ENCODE assay signal across 9 cellular contexts in the genomic region with DNA sequence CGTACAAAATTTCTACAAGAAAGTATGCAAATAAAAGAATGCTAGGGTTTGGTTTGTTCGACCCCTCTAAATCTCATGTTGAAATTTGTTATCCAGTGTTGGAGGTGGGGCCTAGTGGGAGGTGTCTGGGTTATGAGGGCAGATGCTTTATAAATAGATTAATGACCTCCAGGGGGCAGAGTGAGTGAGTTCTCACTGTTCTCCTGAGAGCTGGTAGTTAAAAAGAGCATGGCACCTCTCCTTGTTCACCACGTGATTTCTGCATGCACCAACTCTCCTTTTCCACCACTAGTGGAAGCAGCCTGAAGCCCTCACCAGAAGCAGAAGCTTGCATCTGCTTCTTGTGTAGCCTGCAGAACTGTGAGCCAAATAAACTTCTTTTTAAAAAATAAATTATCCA. TPM values are rescaled to one million over a fixed set of nuclear protein-coding genes. Genes with fewer than 3 reads are reported as not detected.
DNase-seq lines count a peak whose midpoint lies in the region; ATAC-seq and FAIRE-seq lines count a peak whose summit lies in the region.
"Had no signal": no experiment of that assay in that cellular context is flagged by ENCODE, and none has a peak within 500 bp of the region (broad histone marks: within the 10 kb centered on the region; RNA-seq: fewer than 3 reads in every experiment).

No MANE protein-coding gene starts in this region.

- no peaks in the 10 kb centered on the region for H3K27me3 Mint-ChIP-seq in activated naive CD4-positive, alpha-beta T cell treated with anti-CD3 and anti-CD28 coated beads, Interleukin-2, amount 10 ng/mL, durations not matched to agents 7 days and 5 days

- no peaks in the 10 kb centered on the region for H3K4me1 Mint-ChIP-seq in activated naive CD4-positive, alpha-beta T cell treated with anti-CD3 and anti-CD28 coated beads, Interleukin-2, amount 10 ng/mL, durations not matched to agents 7 days and 5 days

- FAIRE-seq in RCC 7860 (lab: Jason Lieb, UNC), result no peak

- no peaks in the 10 kb centered on the region for H3K36me3 Mint-ChIP-seq in activated naive CD4-positive, alpha-beta T cell treated with anti-CD3 and anti-CD28 coated beads, Interleukin-2, amount 10 ng/mL, durations not matched to agents 7 days and 5 days

- CTCF ChIA-PET in activated naive CD4-positive, alpha-beta T cell treated with anti-CD3 and anti-CD28 coated beads, Interleukin-2, amount 10 ng/mL, durations not matched to agents 7 days and 5 days (lab: Charles Lee), result interaction anchor here (0.6 kb wide), 1 partner anchor 741 kb away, joined by 3 read pairs; no protein-coding TSS in a partner anchor

- no peak overlapping the region for H3K4me3 Mint-ChIP-seq in activated naive CD4-positive, alpha-beta T cell treated with anti-CD3 and anti-CD28 coated beads, Interleukin-2, amount 10 ng/mL, durations not matched to agents 7 days and 5 days

- no peak overlapping the region for H3K27ac Mint-ChIP-seq in activated naive CD4-positive, alpha-beta T cell treated with anti-CD3 and anti-CD28 coated beads, Interleukin-2, amount 10 ng/mL, durations not matched to agents 7 days and 5 days

- in situ Hi-C loops in G401 (cut with HindIII; ENCODE audit: low sequenced_read_pairs), result no loop called here

- H3K9me3 Mint-ChIP-seq in activated naive CD4-positive, alpha-beta T cell treated with anti-CD3 and anti-CD28 coated beads, Interleukin-2, amount 10 ng/mL, durations not matched to agents 7 days and 5 days, result no peaks in the 10 kb centered on the region

- ATAC-seq in GM21360 (IDR thresholded peaks at IDR 0.05; ENCODE audit: unreplicated experiment), result peak; percentile 97
- ATAC-seq in HG03460 (IDR thresholded peaks at IDR 0.05; ENCODE audit: unreplicated experiment), result peak; percentile 49

- DNase-seq in G401 (ENCODE audit: low spot score) (peak; percentile 8), RCC 7860 (ENCODE audit: low spot score) (peak; percentile 25), glomerular visceral epithelial cell (ENCODE audit: extremely low spot score) (peak; percentile 31), islet precursor cell (no peak)
- no peak for DNase-seq in stimulated activated CD4-positive, alpha-beta T cell treated with anti-CD3 and anti-CD28 coated beads, Interleukin-4, amount 100 ng/mL, for 4 hours
- no peak for DNase-seq in activated naive CD4-positive, alpha-beta T cell treated with anti-CD3 and anti-CD28 coated beads, Interleukin-2, amount 10 ng/mL, durations not matched to agents 7 days and 5 days

RNA-seq across cellular contexts. Expression of a gene that starts 50.4 kb away (rescaled TPM):
- not detected in 2 replicates for total RNA-seq in G401 (2014; rRNA removed; shearing (Covaris generic))
- total RNA-seq: pulmonary artery endothelial cell had no signal

Comparison
In these comparisons a context has a peak if more than half of its experiments do, and no peak if none do; other contexts are left out.
1. DNase-seq: peak in G401 (single experiment), RCC 7860 (single experiment) and glomerular visceral epithelial cell (single experiment); none in stimulated activated CD4-positive, alpha-beta T cell treated with anti-CD3 and anti-CD28 coated beads, Interleukin-4, amount 100 ng/mL, for 4 hours (0 of 2), islet precursor cell (single experiment) and activated naive CD4-positive, alpha-beta T cell treated with anti-CD3 and anti-CD28 coated beads, Interleukin-2, amount 10 ng/mL, durations not matched to agents 7 days and 5 days (single experiment).